ENCODE assay signal across 16 cellular contexts in genomic region chr5:133927616-133928180, GRCh38.
"Had no signal": no experiment of that assay in that cellular context is flagged by ENCODE, and none has a peak within 500 bp of the region (broad histone marks: within the 10 kb centered on the region; RNA-seq: fewer than 3 reads in every experiment).

No MANE protein-coding gene starts in this region.

- H3K27ac ChIP-seq: hepatocyte, parathyroid adenoma, SK-N-MC, upper lobe of right lung had no signal

- H3K9ac ChIP-seq: parathyroid adenoma had no signal

- H3K4me3 Mint-ChIP-seq: activated T-cell treated with anti-CD3 and anti-CD28 coated beads, Interleukin-2, amount 50 U/mL, for 72 hours; neural crest cell; T-cell had no signal

- H3K9me3 ChIP-seq: upper lobe of right lung had no signal

- H3K4me1 ChIP-seq: parathyroid adenoma, upper lobe of right lung had no signal

- H2AFZ ChIP-seq: hepatocyte, parathyroid adenoma had no signal

- H3K36me3 Mint-ChIP-seq: T-cell had no signal

- H3K79me2 ChIP-seq: hepatocyte, parathyroid adenoma had no signal

- H3K27ac Mint-ChIP-seq: activated T-cell treated with anti-CD3 and anti-CD28 coated beads, Interleukin-2, amount 50 U/mL, for 72 hours; T-cell had no signal

- DNase-seq: activated naive CD4-positive, alpha-beta T cell; activated T-cell treated with anti-CD3 and anti-CD28 coated beads, Interleukin-2, amount 50 U/mL, for 72 hours; amygdala; cerebellar nuclear complex; erythroblast; left ventricle myocardium superior; retina; stimulated activated CD4-positive, alpha-beta T cell treated with anti-CD3 and anti-CD28 coated beads, Interleukin-15, amount 100 ng/mL, for 24 hours; stimulated activated CD4-positive, alpha-beta T cell treated with anti-CD3 and anti-CD28 coated beads, Interleukin-4, amount 100 ng/mL, for 4 hours; T-cell; T1000; upper lobe of right lung had no signal

- H3K36me3 ChIP-seq: upper lobe of right lung had no signal

- ATAC-seq: activated T-cell treated with anti-CD3 and anti-CD28 coated beads, Interleukin-2, amount 50 U/mL, for 72 hours; left ventricle myocardium superior; T-cell; upper lobe of right lung had no signal

- H3K4me1 Mint-ChIP-seq: neural crest cell had no signal

- H3K27me3 ChIP-seq: hepatocyte, upper lobe of right lung had no signal

- H3K9me3 Mint-ChIP-seq: activated T-cell treated with anti-CD3 and anti-CD28 coated beads, Interleukin-2, amount 50 U/mL, for 72 hours; neural crest cell; T-cell had no signal

- H3K4me3 ChIP-seq: hepatocyte, upper lobe of right lung had no signal
